Comparison of ENCODE assay signal across 36 cellular contexts in genomic region chr15:76885212-76885611, GRCh38.
"Had no signal": no experiment of that assay in that cellular context is flagged by ENCODE, and none has a peak within 500 bp of the region (broad histone marks: within the 10 kb centered on the region; RNA-seq: fewer than 3 reads in every experiment).

No MANE protein-coding gene starts in this region.

- H3K27ac Mint-ChIP-seq: activated naive CD4-positive, alpha-beta T cell treated with anti-CD3 and anti-CD28 coated beads for 36 hours; activated naive CD4-positive, alpha-beta T cell treated with anti-CD3 and anti-CD28 coated beads, Interleukin-2, amount 10 ng/mL, durations not matched to agents 7 days and 5 days; activated naive CD4-positive, alpha-beta T cell treated with anti-CD3 and anti-CD28 coated beads, Interleukin-2, amount 50 U/mL, for 24 hours; activated naive CD4-positive, alpha-beta T cell treated with anti-CD3 and anti-CD28 coated beads, Interleukin-2, amount 50 U/mL, for 72 hours; activated naive CD8-positive, alpha-beta T cell treated with anti-CD3 and anti-CD28 coated beads, Interleukin-2, amount 10 ng/mL, durations not matched to agents 7 days and 5 days; activated naive CD8-positive, alpha-beta T cell treated with anti-CD3 and anti-CD28 coated beads, Interleukin-2, amount 50 U/mL, for 24 hours; activated T-cell treated with anti-CD3 and anti-CD28 coated beads, Interleukin-2, amount 50 U/mL, for 24 hours; activated T-helper 1 cell treated with anti-CD3 and anti-CD28 coated beads, Interleukin-12 subunit alpha, Interleukin-12 subunit beta, Interleukin-2, Interleukin-4 antibody, amounts not matched to agents 30 ng/mL and 10 ng/mL and 1 ng/mL, durations not matched to agents 14 hours and 24 hours and 36 hours; activated T-helper 17 cell treated with anti-CD3 and anti-CD28 coated beads, Interleukin-2, amount 50 U/mL, for 72 hours; activated T-helper 2 cell treated with anti-CD3 and anti-CD28 coated beads, Interferon-gamma antibody, Interleukin-2, Interleukin-4, amounts not matched to agents 10 μg/mL and 5 μg/mL and 100 μg/mL, durations not matched to agents 14 hours and 24 hours and 36 hours; brain had no signal

- H3K36me3 ChIP-seq: adrenal gland, brain microvascular endothelial cell, breast epithelium had no signal

- H3K9me3 Mint-ChIP-seq: activated naive CD8-positive, alpha-beta T cell treated with anti-CD3 and anti-CD28 coated beads, Interleukin-2, amount 50 U/mL, for 24 hours; activated T-cell treated with anti-CD3 and anti-CD28 coated beads, Interleukin-2, amount 50 U/mL, for 24 hours; activated T-helper 17 cell treated with anti-CD3 and anti-CD28 coated beads, Interleukin-2, amount 50 U/mL, for 72 hours; activated T-helper 2 cell treated with anti-CD3 and anti-CD28 coated beads, Interferon-gamma antibody, Interleukin-2, Interleukin-4, amounts not matched to agents 10 μg/mL and 5 μg/mL and 100 μg/mL, durations not matched to agents 14 hours and 24 hours and 36 hours; central memory CD8-positive, alpha-beta T cell had no signal

- H3K4me1 Mint-ChIP-seq: brain had no signal

- H3K27me3 Mint-ChIP-seq: activated naive CD4-positive, alpha-beta T cell treated with anti-CD3 and anti-CD28 coated beads, Interleukin-2, amount 10 ng/mL, durations not matched to agents 7 days and 5 days; activated naive CD4-positive, alpha-beta T cell treated with anti-CD3 and anti-CD28 coated beads, Interleukin-2, amount 50 U/mL, for 24 hours; activated naive CD8-positive, alpha-beta T cell treated with anti-CD3 and anti-CD28 coated beads, Interleukin-2, amount 10 ng/mL, durations not matched to agents 7 days and 5 days; activated naive CD8-positive, alpha-beta T cell treated with anti-CD3 and anti-CD28 coated beads, Interleukin-2, amount 50 U/mL, for 24 hours; activated T-cell treated with anti-CD3 and anti-CD28 coated beads, Interleukin-2, amount 50 U/mL, for 24 hours; activated T-helper 17 cell treated with anti-CD3 and anti-CD28 coated beads, Interleukin-2, amount 50 U/mL, for 72 hours; brain; central memory CD8-positive, alpha-beta T cell had no signal

- H3K4me1 ChIP-seq: adrenal gland, ascending aorta, body of pancreas, breast epithelium had no signal

- H3K9me3 ChIP-seq: adrenal gland, ascending aorta, body of pancreas, breast epithelium had no signal

- DNase-seq: activated effector memory CD4-positive, alpha-beta T cell treated with anti-CD3 and anti-CD28 coated beads, Interleukin-2, amount 50 U/mL, for 16 hours; activated effector memory CD4-positive, alpha-beta T cell treated with Interleukin-2 at 50 U/mL for 16 hours; activated gamma-delta T cell; activated gamma-delta T cell treated with Interleukin-2 at 50 U/mL for 16 hours; activated naive CD4-positive, alpha-beta T cell; activated naive CD4-positive, alpha-beta T cell treated with anti-CD3 and anti-CD28 coated beads for 36 hours; activated naive CD4-positive, alpha-beta T cell treated with anti-CD3 and anti-CD28 coated beads, Interleukin-2, amount 10 ng/mL, durations not matched to agents 7 days and 5 days; activated naive CD4-positive, alpha-beta T cell treated with anti-CD3 and anti-CD28 coated beads, Interleukin-2, amount 50 U/mL, for 16 hours; activated naive CD4-positive, alpha-beta T cell treated with Interleukin-2 at 50 U/mL for 16 hours; activated naive CD8-positive, alpha-beta T cell treated with anti-CD3 and anti-CD28 coated beads, Interleukin-2, amount 10 ng/mL, durations not matched to agents 7 days and 5 days; activated naive CD8-positive, alpha-beta T cell treated with anti-CD3 and anti-CD28 coated beads, Interleukin-2, amount 50 U/mL, for 24 hours; activated T-cell treated with anti-CD3 and anti-CD28 coated beads, Interleukin-2, amount 50 U/mL, for 1 hour; activated T-cell treated with anti-CD3 and anti-CD28 coated beads, Interleukin-2, amount 50 U/mL, for 24 hours; activated T-cell treated with anti-CD3 and anti-CD28 coated beads, Interleukin-2, amount 50 U/mL, for 4 hours; activated T-cell treated with anti-CD3 and anti-CD28 coated beads, Interleukin-2, amount 50 U/mL, for 48 hours; activated T-cell treated with anti-CD3 and anti-CD28 coated beads, Interleukin-2, amount 50 U/mL, for 72 hours; adrenal gland; amniotic stem cell; amygdala; anterior cingulate cortex; aorta; body of pancreas; brain microvascular endothelial cell; caudate nucleus; central memory CD4-positive, alpha-beta T cell; cerebellar nuclear complex had no signal

- ATAC-seq: activated naive CD4-positive, alpha-beta T cell treated with anti-CD3 and anti-CD28 coated beads, Interleukin-2, amount 50 U/mL, for 72 hours; activated naive CD8-positive, alpha-beta T cell treated with anti-CD3 and anti-CD28 coated beads, Interleukin-2, amount 50 U/mL, for 24 hours; activated T-cell treated with anti-CD3 and anti-CD28 coated beads, Interleukin-2, amount 50 U/mL, for 4 hours; activated T-cell treated with anti-CD3 and anti-CD28 coated beads, Interleukin-2, amount 50 U/mL, for 72 hours; activated T-helper 17 cell treated with anti-CD3 and anti-CD28 coated beads, Interleukin-2, amount 50 U/mL, for 72 hours; body of pancreas had no signal

- H3K27ac ChIP-seq: adrenal gland, ascending aorta, body of pancreas, brain microvascular endothelial cell, breast epithelium, cardiac muscle cell had no signal

- H3K27me3 ChIP-seq: adrenal gland, ascending aorta, body of pancreas, brain microvascular endothelial cell, breast epithelium, cardiac muscle cell had no signal

- H3K4me3 ChIP-seq: adrenal gland, ascending aorta, body of pancreas, breast epithelium, cardiac muscle cell had no signal

- H3K4me3 Mint-ChIP-seq: activated naive CD4-positive, alpha-beta T cell treated with anti-CD3 and anti-CD28 coated beads for 36 hours; activated naive CD4-positive, alpha-beta T cell treated with anti-CD3 and anti-CD28 coated beads, Interleukin-2, amount 10 ng/mL, durations not matched to agents 7 days and 5 days; activated naive CD4-positive, alpha-beta T cell treated with anti-CD3 and anti-CD28 coated beads, Interleukin-2, amount 50 U/mL, for 24 hours; activated naive CD8-positive, alpha-beta T cell treated with anti-CD3 and anti-CD28 coated beads, Interleukin-2, amount 10 ng/mL, durations not matched to agents 7 days and 5 days; activated naive CD8-positive, alpha-beta T cell treated with anti-CD3 and anti-CD28 coated beads, Interleukin-2, amount 50 U/mL, for 24 hours; activated T-cell treated with anti-CD3 and anti-CD28 coated beads, Interleukin-2, amount 50 U/mL, for 24 hours; activated T-cell treated with anti-CD3 and anti-CD28 coated beads, Interleukin-2, amount 50 U/mL, for 4 hours; activated T-cell treated with anti-CD3 and anti-CD28 coated beads, Interleukin-2, amount 50 U/mL, for 72 hours; activated T-helper 1 cell treated with anti-CD3 and anti-CD28 coated beads, Interleukin-12 subunit alpha, Interleukin-12 subunit beta, Interleukin-2, Interleukin-4 antibody, amounts not matched to agents 30 ng/mL and 10 ng/mL and 1 ng/mL, durations not matched to agents 14 hours and 24 hours and 36 hours; activated T-helper 17 cell treated with anti-CD3 and anti-CD28 coated beads, Interleukin-2, amount 50 U/mL, for 72 hours; brain; central memory CD8-positive, alpha-beta T cell had no signal
